24 cellular contexts compared by ENCODE assay signal in genomic region chr1:189567890-189568289, GRCh38.
"Had no signal": no experiment of that assay in that cellular context is flagged by ENCODE, and none has a peak within 500 bp of the region (broad histone marks: within the 10 kb centered on the region; RNA-seq: fewer than 3 reads in every experiment).

No MANE protein-coding gene starts in this region.

- DNase-seq: effector CD4-positive, alpha-beta T cell; endodermal cell; erythroblast; foreskin keratinocyte; heart left ventricle; hippocampal formation; left colon; left ventricle myocardium superior; mesenchymal stem cell; midbrain; naive B cell; occipital lobe; right lobe of liver; stimulated activated CD4-positive, alpha-beta T cell treated with anti-CD3 and anti-CD28 coated beads, Interleukin-15, amount 100 ng/mL, for 24 hours; stimulated activated CD4-positive, alpha-beta T cell treated with anti-CD3 and anti-CD28 coated beads, Interleukin-1b, Interleukin-23, amount 100 ng/mL, for 48 hours; stimulated activated CD4-positive, alpha-beta T cell treated with anti-CD3 and anti-CD28 coated beads, Interleukin-4, amount 100 ng/mL, for 24 hours; stimulated activated naive CD8-positive, alpha-beta T cell treated with anti-CD3 and anti-CD28 coated beads, Interleukin-15, amount 100 ng/mL, for 72 hours; testis; upper lobe of right lung had no signal

- H3K27ac ChIP-seq: foreskin keratinocyte, heart left ventricle, parathyroid adenoma, prostate gland, right lobe of liver, testis, tibial nerve, upper lobe of right lung, vagina had no signal

- H3K4me3 ChIP-seq: heart left ventricle, lung, prostate gland, right lobe of liver, testis, tibial nerve, upper lobe of right lung, vagina had no signal
